ENCODE assay signal across 8 cellular contexts in the genomic region with DNA sequence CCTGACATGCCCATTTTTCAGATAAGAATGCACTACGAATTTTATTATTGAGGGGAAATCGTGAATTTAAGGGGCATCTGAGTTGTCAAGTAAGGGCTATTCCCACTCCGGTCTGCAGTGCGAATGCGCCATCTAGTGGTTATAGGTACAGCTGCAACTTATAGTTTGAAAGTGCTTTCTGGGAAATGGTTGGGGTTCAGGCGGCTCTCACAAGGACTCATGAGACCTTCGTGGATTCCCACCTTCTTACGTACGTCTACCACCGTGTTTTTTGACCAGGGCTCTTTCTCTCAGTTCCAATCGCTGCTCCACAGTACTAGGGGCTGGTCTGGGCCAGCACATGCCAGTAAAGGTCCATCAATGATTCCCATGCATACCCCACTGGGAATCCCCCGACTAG. TPM values are rescaled to one million over a fixed set of nuclear protein-coding genes. Genes with fewer than 3 reads are reported as not detected.
DNase-seq lines count a peak whose midpoint lies in the region; ATAC-seq, FAIRE-seq and TF ChIP-seq lines count a peak whose summit lies in the region.

No MANE protein-coding gene starts in this region.

- no peaks in the 10 kb centered on the region for H3K9me2 ChIP-seq in PC-9 (ENCODE audit: insufficient read depth)

- WGBS in small intestine, 3 donors = 7 to 10% (median 9%) methylated on average over 12 of the region's 12 CpGs

- DNase-seq in DND-41 = peak; percentile 38
- peak; percentile 11 for DNase-seq in HuH-7.5 (ENCODE audit: low spot score)
- DNase-seq in PC-9 = peak; percentile 18 to 44
- peak; percentile 24 for DNase-seq in activated naive CD8-positive, alpha-beta T cell treated with anti-CD3 and anti-CD28 coated beads for 36 hours
- DNase-seq in left ventricle myocardium inferior = no peak
- DNase-seq in small intestine = peak; percentile 44

- H3K27ac ChIP-seq in DND-41 (ENCODE audit: low read length) (no peak overlapping the region), PC-9 (no peak overlapping the region), left ventricle myocardium inferior (replicated peaks) (no peak overlapping the region), small intestine (ENCODE audit: low read depth in 1 of 2, low read length in 1 of 2) (no peak overlapping the region)

- H3K9me3 ChIP-seq in DND-41 (ENCODE audit: insufficient read depth, low read length, severe bottlenecking) (no peaks in the 10 kb centered on the region), PC-9 (ENCODE audit: insufficient read depth, low read depth) (no peaks in the 10 kb centered on the region), left ventricle myocardium inferior (replicated peaks) (no peaks in the 10 kb centered on the region), small intestine (ENCODE audit: control insufficient read depth, low read depth) (no peaks in the 10 kb centered on the region)

- H3K27me3 ChIP-seq in DND-41 (ENCODE audit: insufficient read depth, low read length, poor library complexity) = no peaks in the 10 kb centered on the region
- H3K27me3 ChIP-seq in PC-9 (ENCODE audit: insufficient read depth, low read depth) = no peaks in the 10 kb centered on the region
- no peaks in the 10 kb centered on the region for H3K27me3 ChIP-seq in left ventricle myocardium inferior (ENCODE audit: low read depth)
- no peaks in the 10 kb centered on the region for H3K27me3 ChIP-seq in small intestine (ENCODE audit: control insufficient read depth in 2 of 2, insufficient read depth in 2 of 2, low read length in 2 of 2)

- peak overlapping the region; percentile 47 for H3K4me3 Mint-ChIP-seq in activated naive CD8-positive, alpha-beta T cell treated with anti-CD3 and anti-CD28 coated beads for 36 hours

- peak; percentile 94 for ATAC-seq in DND-41 (ENCODE audit: insufficient read depth, low read depth)
- ATAC-seq in GM19455 (IDR thresholded peaks at IDR 0.05; ENCODE audit: unreplicated experiment) = peak; percentile 73
- ATAC-seq in HG02938 (IDR thresholded peaks at IDR 0.05; ENCODE audit: unreplicated experiment) = no peak

- BruUV-seq in PC-9 (replicated peaks; lab: Mats Ljungman, UMichigan) = no TSS peak

- POLR2A ChIA-PET in PC-9 (lab: Charles Lee; ENCODE audit: unreplicated experiment) = no interaction called here

- H3K36me3 ChIP-seq in DND-41 (ENCODE audit: insufficient read depth, low read length) = peaks cover 24% of the 10 kb centered on the region
- H3K36me3 ChIP-seq in PC-9 (ENCODE audit: low read depth) = no peaks in the 10 kb centered on the region
- peaks cover 45% of the 10 kb centered on the region for H3K36me3 ChIP-seq in left ventricle myocardium inferior
- H3K36me3 ChIP-seq in small intestine (ENCODE audit: control insufficient read depth in 2 of 2, insufficient read depth in 2 of 2, low read length in 2 of 2) = peaks cover 3 to 7% of the 10 kb centered on the region in 2 donors

- H3F3A ChIP-seq in PC-9 (ENCODE audit: insufficient read depth, low read depth) = no peaks in the 10 kb centered on the region

- peak overlapping the region; percentile 93 for H3K27ac Mint-ChIP-seq in activated naive CD8-positive, alpha-beta T cell treated with anti-CD3 and anti-CD28 coated beads for 36 hours

- no peak overlapping the region for H3K4me2 ChIP-seq in DND-41 (ENCODE audit: insufficient read depth, low read length)
- H3K4me2 ChIP-seq in PC-9 = no peak overlapping the region

- H4K20me1 ChIP-seq in DND-41 (ENCODE audit: insufficient read depth, low read length) (no peaks in the 10 kb centered on the region), PC-9 (ENCODE audit: insufficient read depth) (no peaks in the 10 kb centered on the region)

- H3K79me2 ChIP-seq in DND-41 (ENCODE audit: insufficient read depth, low read length) = no peaks in the 10 kb centered on the region
- no peaks in the 10 kb centered on the region for H3K79me2 ChIP-seq in PC-9 (ENCODE audit: low read depth)

- intact Hi-C loops in PC-9 (cut with micrococcal nuclease; ENCODE audit: unreplicated experiment) (loop anchor here (1.0 to 5.0 kb wide), 4 partner anchors 137 to 932 kb away; no protein-coding TSS in a partner anchor), left ventricle myocardium inferior (cut with micrococcal nuclease) (loop anchor here (10.0 kb wide), 1 partner anchor 236 kb away; no protein-coding TSS in a partner anchor)

- H3K27me3 Mint-ChIP-seq in activated naive CD8-positive, alpha-beta T cell treated with anti-CD3 and anti-CD28 coated beads for 36 hours = no peaks in the 10 kb centered on the region

- CTCF ChIA-PET in PC-9 (lab: Charles Lee) = interaction anchor here (0.6 kb wide), 1 partner anchor 20 kb away, joined by 3 read pairs; no protein-coding TSS in a partner anchor

- peaks cover 27% of the 10 kb centered on the region for H3K36me3 Mint-ChIP-seq in activated naive CD8-positive, alpha-beta T cell treated with anti-CD3 and anti-CD28 coated beads for 36 hours

- H3K4me3 ChIP-seq in DND-41 (ENCODE audit: low read depth in 1 of 2, low read length in 2 of 2) (no peak overlapping the region), PC-9 (no peak overlapping the region), left ventricle myocardium inferior (no peak overlapping the region), small intestine (ENCODE audit: low read depth in 1 of 2, low read length in 2 of 2) (no peak overlapping the region)

- H3K4me1 ChIP-seq in DND-41 (ENCODE audit: insufficient read depth, low read length) (no peaks in the 10 kb centered on the region), PC-9 (replicated peaks; ENCODE audit: insufficient read depth) (no peaks in the 10 kb centered on the region), left ventricle myocardium inferior (no peaks in the 10 kb centered on the region), small intestine (ENCODE audit: control insufficient read depth in 2 of 2, insufficient read depth in 1 of 2, low read depth in 1 of 2, low read length in 1 of 2) (no peaks in the 10 kb centered on the region)

- TF ChIP-seq CTCF in DND-41 (IDR thresholded peaks at IDR 0.05; ENCODE audit: borderline replicate concordance, extremely low read depth, low read length, poor library complexity, severe bottlenecking) = peak; percentile 84
- TF ChIP-seq CTCF in PC-9 (conservative IDR thresholded peaks at IDR 0.05) = peak; percentile 83
- TF ChIP-seq CTCF in left ventricle myocardium inferior (IDR thresholded peaks at IDR 0.05; ENCODE audit: borderline replicate concordance) = peak; percentile 82

- no peaks in the 10 kb centered on the region for H3K9me3 Mint-ChIP-seq in activated naive CD8-positive, alpha-beta T cell treated with anti-CD3 and anti-CD28 coated beads for 36 hours

- H2AFZ ChIP-seq in DND-41 (ENCODE audit: low read depth, low read length) (no peak overlapping the region; the same call in 1 of the 2 replicates), PC-9 (no peak overlapping the region)

- H3K4me1 Mint-ChIP-seq in activated naive CD8-positive, alpha-beta T cell treated with anti-CD3 and anti-CD28 coated beads for 36 hours = peaks cover 31% of the 10 kb centered on the region

- no peak for FAIRE-seq in small intestine (lab: Jason Lieb, UNC)

- no peak overlapping the region for H3K9ac ChIP-seq in DND-41 (ENCODE audit: low read depth, low read length)

RNA-seq across cellular contexts. Expression of a gene that starts 12.3 kb away (rescaled TPM):
- 39.3 and 42.6 TPM in 2 replicates for total RNA-seq in PC-9 (2021)
- total RNA-seq in activated naive CD8-positive, alpha-beta T cell treated with anti-CD3 and anti-CD28 coated beads for 36 hours = 10 to 100 TPM; 41.1 to 42.2 TPM
- total RNA-seq in left ventricle myocardium inferior = 11.2 TPM
- 10 to 100 TPM; 18.2 to 36.2 (median 25.4) TPM for polyA plus RNA-seq in small intestine
